Comparison of ENCODE assay signal across 1 cellular context in the genomic region with DNA sequence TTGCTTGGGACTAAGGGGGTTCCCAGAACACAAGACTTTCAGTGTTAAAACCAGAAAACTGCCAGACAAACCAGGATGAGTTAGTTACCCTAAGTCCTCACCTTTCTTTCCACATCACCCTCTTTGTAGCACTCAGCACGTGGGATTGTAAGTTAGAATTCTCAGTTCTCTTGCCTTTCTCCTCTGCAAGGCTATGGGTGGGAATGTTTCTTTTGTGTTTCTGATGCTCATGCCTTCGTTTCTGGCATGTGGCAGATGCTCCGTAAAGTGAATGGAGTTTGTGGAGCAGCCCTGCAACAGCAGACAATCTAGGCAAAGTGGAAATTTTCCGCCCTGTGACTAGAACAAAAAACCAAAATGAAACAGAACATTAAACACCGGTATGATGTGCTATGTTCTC.
TF ChIP-seq lines count a peak whose summit lies in the region.

No MANE protein-coding gene starts in this region.

TF ChIP-seq in HepG2, 621 proteins besides CTCF, POLR2A, EP300 and RAD21 (continued from another document and continues in another):
- TF ChIP-seq, protein P1, sequence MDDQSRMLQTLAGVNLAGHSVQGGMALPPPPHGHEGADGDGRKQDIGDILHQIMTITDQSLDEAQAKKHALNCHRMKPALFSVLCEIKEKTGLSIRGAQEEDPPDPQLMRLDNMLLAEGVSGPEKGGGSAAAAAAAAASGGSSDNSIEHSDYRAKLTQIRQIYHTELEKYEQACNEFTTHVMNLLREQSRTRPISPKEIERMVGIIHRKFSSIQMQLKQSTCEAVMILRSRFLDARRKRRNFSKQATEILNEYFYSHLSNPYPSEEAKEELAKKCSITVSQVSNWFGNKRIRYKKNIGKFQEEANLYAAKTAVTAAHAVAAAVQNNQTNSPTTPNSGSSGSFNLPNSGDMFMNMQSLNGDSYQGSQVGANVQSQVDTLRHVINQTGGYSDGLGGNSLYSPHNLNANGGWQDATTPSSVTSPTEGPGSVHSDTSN (CRISPR knock-in tag; IDR thresholded peaks at IDR 0.05; ENCODE audit: borderline replicate concordance) = no peak
- TF ChIP-seq ATM (IDR thresholded peaks at IDR 0.05; ENCODE audit: borderline replicate concordance) = no peak
- TF ChIP-seq ZBTB38 (CRISPR knock-in tag; IDR thresholded peaks at IDR 0.05) = no peak
- no peak for TF ChIP-seq ZNF354B (CRISPR knock-in tag; IDR thresholded peaks at IDR 0.05)
- TF ChIP-seq HNRNPLL (IDR thresholded peaks at IDR 0.05; ENCODE audit: low read depth, low read length, poor library complexity, severe bottlenecking) = no peak
- TF ChIP-seq DBP (CRISPR knock-in tag; IDR thresholded peaks at IDR 0.05; ENCODE audit: not compliant biosample characterization) = no peak
- TF ChIP-seq ATF7-NPFF (CRISPR knock-in tag; IDR thresholded peaks at IDR 0.05; ENCODE audit: low read depth) = no peak
- TF ChIP-seq ZFP90 (CRISPR knock-in tag; IDR thresholded peaks at IDR 0.05; ENCODE audit: borderline replicate concordance) = no peak
- TF ChIP-seq, protein P2, sequence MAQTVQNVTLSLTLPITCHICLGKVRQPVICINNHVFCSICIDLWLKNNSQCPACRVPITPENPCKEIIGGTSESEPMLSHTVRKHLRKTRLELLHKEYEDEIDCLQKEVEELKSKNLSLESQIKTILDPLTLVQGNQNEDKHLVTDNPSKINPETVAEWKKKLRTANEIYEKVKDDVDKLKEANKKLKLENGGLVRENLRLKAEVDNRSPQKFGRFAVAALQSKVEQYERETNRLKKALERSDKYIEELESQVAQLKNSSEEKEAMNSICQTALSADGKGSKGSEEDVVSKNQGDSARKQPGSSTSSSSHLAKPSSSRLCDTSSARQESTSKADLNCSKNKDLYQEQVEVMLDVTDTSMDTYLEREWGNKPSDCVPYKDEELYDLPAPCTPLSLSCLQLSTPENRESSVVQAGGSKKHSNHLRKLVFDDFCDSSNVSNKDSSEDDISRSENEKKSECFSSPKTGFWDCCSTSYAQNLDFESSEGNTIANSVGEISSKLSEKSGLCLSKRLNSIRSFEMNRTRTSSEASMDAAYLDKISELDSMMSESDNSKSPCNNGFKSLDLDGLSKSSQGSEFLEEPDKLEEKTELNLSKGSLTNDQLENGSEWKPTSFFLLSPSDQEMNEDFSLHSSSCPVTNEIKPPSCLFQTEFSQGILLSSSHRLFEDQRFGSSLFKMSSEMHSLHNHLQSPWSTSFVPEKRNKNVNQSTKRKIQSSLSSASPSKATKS (CRISPR knock-in tag; IDR thresholded peaks at IDR 0.05) = no peak
- TF ChIP-seq ZMYM3 (CRISPR knock-in tag; IDR thresholded peaks at IDR 0.05) = no peak
- TF ChIP-seq HDAC2 (CRISPR knock-in tag; IDR thresholded peaks at IDR 0.05) = no peak
- no peak for TF ChIP-seq GPN1 (CRISPR knock-in tag; IDR thresholded peaks at IDR 0.05; ENCODE audit: borderline replicate concordance)
- no peak for TF ChIP-seq DNMT1 (CRISPR knock-in tag; IDR thresholded peaks at IDR 0.05)
- no peak for TF ChIP-seq SIX4 (CRISPR knock-in tag; IDR thresholded peaks at IDR 0.05)
- no peak for TF ChIP-seq ZNF264 (CRISPR knock-in tag; IDR thresholded peaks at IDR 0.05)
- TF ChIP-seq, protein P3, sequence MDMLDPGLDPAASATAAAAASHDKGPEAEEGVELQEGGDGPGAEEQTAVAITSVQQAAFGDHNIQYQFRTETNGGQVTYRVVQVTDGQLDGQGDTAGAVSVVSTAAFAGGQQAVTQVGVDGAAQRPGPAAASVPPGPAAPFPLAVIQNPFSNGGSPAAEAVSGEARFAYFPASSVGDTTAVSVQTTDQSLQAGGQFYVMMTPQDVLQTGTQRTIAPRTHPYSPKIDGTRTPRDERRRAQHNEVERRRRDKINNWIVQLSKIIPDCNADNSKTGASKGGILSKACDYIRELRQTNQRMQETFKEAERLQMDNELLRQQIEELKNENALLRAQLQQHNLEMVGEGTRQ (IDR thresholded peaks at IDR 0.05; ENCODE audit: low read depth, low read length) = no peak
- TF ChIP-seq, protein P3 (CRISPR knock-in tag; IDR thresholded peaks at IDR 0.05; ENCODE audit: borderline replicate concordance) = no peak
- no peak for TF ChIP-seq FOXC1 (CRISPR knock-in tag; IDR thresholded peaks at IDR 0.05; ENCODE audit: borderline replicate concordance)
- TF ChIP-seq SRF (IDR thresholded peaks at IDR 0.05; ENCODE audit: low read depth, low read length) = no peak
- no peak for TF ChIP-seq ZNF484 (CRISPR knock-in tag; IDR thresholded peaks at IDR 0.05; ENCODE audit: borderline replicate concordance, low read depth)
- TF ChIP-seq, protein P4, sequence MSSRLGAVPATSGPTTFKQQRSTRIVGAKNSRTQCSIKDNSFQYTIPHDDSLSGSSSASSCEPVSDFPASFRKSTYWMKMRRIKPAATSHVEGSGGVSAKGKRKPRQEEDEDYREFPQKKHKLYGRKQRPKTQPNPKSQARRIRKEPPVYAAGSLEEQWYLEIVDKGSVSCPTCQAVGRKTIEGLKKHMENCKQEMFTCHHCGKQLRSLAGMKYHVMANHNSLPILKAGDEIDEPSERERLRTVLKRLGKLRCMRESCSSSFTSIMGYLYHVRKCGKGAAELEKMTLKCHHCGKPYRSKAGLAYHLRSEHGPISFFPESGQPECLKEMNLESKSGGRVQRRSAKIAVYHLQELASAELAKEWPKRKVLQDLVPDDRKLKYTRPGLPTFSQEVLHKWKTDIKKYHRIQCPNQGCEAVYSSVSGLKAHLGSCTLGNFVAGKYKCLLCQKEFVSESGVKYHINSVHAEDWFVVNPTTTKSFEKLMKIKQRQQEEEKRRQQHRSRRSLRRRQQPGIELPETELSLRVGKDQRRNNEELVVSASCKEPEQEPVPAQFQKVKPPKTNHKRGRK (CRISPR knock-in tag; IDR thresholded peaks at IDR 0.05) = no peak
- no peak for TF ChIP-seq SP140L (CRISPR knock-in tag; IDR thresholded peaks at IDR 0.05; ENCODE audit: borderline replicate concordance)
- TF ChIP-seq ZNF431 (CRISPR knock-in tag; IDR thresholded peaks at IDR 0.05; ENCODE audit: borderline replicate concordance, low read depth) = no peak
- TF ChIP-seq, protein P5, sequence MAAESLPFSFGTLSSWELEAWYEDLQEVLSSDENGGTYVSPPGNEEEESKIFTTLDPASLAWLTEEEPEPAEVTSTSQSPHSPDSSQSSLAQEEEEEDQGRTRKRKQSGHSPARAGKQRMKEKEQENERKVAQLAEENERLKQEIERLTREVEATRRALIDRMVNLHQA (CRISPR knock-in tag; IDR thresholded peaks at IDR 0.05) = no peak
- TF ChIP-seq TRIM24 (CRISPR knock-in tag; IDR thresholded peaks at IDR 0.05) = no peak
- no peak for TF ChIP-seq MXI1 (IDR thresholded peaks at IDR 0.05; ENCODE audit: borderline replicate concordance, low read depth, low read length)
- no peak for TF ChIP-seq ARNT2 (CRISPR knock-in tag; IDR thresholded peaks at IDR 0.05; ENCODE audit: low read depth)
- TF ChIP-seq ZNF552 (CRISPR knock-in tag; IDR thresholded peaks at IDR 0.05; ENCODE audit: borderline replicate concordance) = no peak
- no peak for TF ChIP-seq U2AF1 (optimal IDR thresholded peaks at IDR 0.05; ENCODE audit: low read depth, low read length)
- TF ChIP-seq, protein P6, sequence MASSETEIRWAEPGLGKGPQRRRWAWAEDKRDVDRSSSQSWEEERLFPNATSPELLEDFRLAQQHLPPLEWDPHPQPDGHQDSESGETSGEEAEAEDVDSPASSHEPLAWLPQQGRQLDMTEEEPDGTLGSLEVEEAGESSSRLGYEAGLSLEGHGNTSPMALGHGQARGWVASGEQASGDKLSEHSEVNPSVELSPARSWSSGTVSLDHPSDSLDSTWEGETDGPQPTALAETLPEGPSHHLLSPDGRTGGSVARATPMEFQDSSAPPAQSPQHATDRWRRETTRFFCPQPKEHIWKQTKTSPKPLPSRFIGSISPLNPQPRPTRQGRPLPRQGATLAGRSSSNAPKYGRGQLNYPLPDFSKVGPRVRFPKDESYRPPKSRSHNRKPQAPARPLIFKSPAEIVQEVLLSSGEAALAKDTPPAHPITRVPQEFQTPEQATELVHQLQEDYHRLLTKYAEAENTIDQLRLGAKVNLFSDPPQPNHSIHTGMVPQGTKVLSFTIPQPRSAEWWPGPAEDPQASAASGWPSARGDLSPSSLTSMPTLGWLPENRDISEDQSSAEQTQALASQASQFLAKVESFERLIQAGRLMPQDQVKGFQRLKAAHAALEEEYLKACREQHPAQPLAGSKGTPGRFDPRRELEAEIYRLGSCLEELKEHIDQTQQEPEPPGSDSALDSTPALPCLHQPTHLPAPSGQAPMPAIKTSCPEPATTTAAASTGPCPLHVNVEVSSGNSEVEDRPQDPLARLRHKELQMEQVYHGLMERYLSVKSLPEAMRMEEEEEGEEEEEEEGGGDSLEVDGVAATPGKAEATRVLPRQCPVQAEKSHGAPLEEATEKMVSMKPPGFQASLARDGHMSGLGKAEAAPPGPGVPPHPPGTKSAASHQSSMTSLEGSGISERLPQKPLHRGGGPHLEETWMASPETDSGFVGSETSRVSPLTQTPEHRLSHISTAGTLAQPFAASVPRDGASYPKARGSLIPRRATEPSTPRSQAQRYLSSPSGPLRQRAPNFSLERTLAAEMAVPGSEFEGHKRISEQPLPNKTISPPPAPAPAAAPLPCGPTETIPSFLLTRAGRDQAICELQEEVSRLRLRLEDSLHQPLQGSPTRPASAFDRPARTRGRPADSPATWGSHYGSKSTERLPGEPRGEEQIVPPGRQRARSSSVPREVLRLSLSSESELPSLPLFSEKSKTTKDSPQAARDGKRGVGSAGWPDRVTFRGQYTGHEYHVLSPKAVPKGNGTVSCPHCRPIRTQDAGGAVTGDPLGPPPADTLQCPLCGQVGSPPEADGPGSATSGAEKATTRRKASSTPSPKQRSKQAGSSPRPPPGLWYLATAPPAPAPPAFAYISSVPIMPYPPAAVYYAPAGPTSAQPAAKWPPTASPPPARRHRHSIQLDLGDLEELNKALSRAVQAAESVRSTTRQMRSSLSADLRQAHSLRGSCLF (CRISPR knock-in tag; IDR thresholded peaks at IDR 0.05; ENCODE audit: borderline replicate concordance) = no peak
- no peak for TF ChIP-seq CBX1 (IDR thresholded peaks at IDR 0.05; ENCODE audit: low read depth)
- 0 out of 2 replicates have a peak, but pooled peaks have one; percentile 3 for TF ChIP-seq ARID4A (CRISPR knock-in tag; IDR thresholded peaks at IDR 0.05; ENCODE audit: borderline replicate concordance)
- TF ChIP-seq ZC3H4 (CRISPR knock-in tag; IDR thresholded peaks at IDR 0.05; ENCODE audit: borderline replicate concordance) = peak; percentile 44; the same call in 1 of the 2 replicates
- no peak for TF ChIP-seq TBX2 (CRISPR knock-in tag; IDR thresholded peaks at IDR 0.05; ENCODE audit: borderline replicate concordance)
- no peak for TF ChIP-seq NR1H2 (CRISPR knock-in tag; IDR thresholded peaks at IDR 0.05; ENCODE audit: borderline replicate concordance, low read depth)
- TF ChIP-seq ZNF660 (CRISPR knock-in tag; IDR thresholded peaks at IDR 0.05; ENCODE audit: borderline replicate concordance, low read depth) = no peak
- TF ChIP-seq CREM (IDR thresholded peaks at IDR 0.05) = no peak
- TF ChIP-seq CREM (CRISPR knock-in tag; IDR thresholded peaks at IDR 0.05) = no peak
- TF ChIP-seq ZNF441 (CRISPR knock-in tag; IDR thresholded peaks at IDR 0.05; ENCODE audit: borderline replicate concordance) = 0 out of 2 replicates have a peak, but pooled peaks have one; percentile 33
- no peak for TF ChIP-seq KDM3A (CRISPR knock-in tag; IDR thresholded peaks at IDR 0.05; ENCODE audit: low read depth)
- TF ChIP-seq TFDP1 (CRISPR knock-in tag; IDR thresholded peaks at IDR 0.05; ENCODE audit: borderline replicate concordance) = peak; percentile 56; the same call in 1 of the 2 replicates
- no peak for TF ChIP-seq ZNF225 (CRISPR knock-in tag; IDR thresholded peaks at IDR 0.05)
